Comparison of ENCODE assay signal across 21 cellular contexts in genomic region chr17:56146005-56146404, GRCh38. TPM values are rescaled to one million over a fixed set of nuclear protein-coding genes. Genes with fewer than 3 reads are reported as not detected.
"Had no signal": no experiment of that assay in that cellular context is flagged by ENCODE, and none has a peak within 500 bp of the region (broad histone marks: within the 10 kb centered on the region; RNA-seq: fewer than 3 reads in every experiment).

No MANE protein-coding gene starts in this region.

- H3K9me3 ChIP-seq: lower lobe of right lung, ovary, psoas muscle, thoracic aorta, tibial nerve, upper lobe of left lung had no signal

- H3K4me3 Mint-ChIP-seq: effector memory CD8-positive, alpha-beta T cell; natural killer cell; stimulated activated naive B cell treated with anti-CD40 and anti-IgM and Interleukin-4, amounts not matched to agents 10 μg/mL and 1 μg/mL and 100 μg/mL, for 72 hours; stimulated activated naive CD8-positive, alpha-beta T cell treated with anti-CD3 and anti-CD28 coated beads, Interleukin-15, Interleukin-2, amounts not matched to agents 100 ng/mL and 50 ng/mL, for 24 hours had no signal

- H3K27me3 ChIP-seq: ovary, tibial nerve, upper lobe of left lung had no signal

- H3K36me3 Mint-ChIP-seq: natural killer cell; stimulated activated naive B cell treated with anti-CD40 and anti-IgM and Interleukin-4, amounts not matched to agents 10 μg/mL and 1 μg/mL and 100 μg/mL, for 72 hours had no signal

- H3K27me3 Mint-ChIP-seq: effector memory CD8-positive, alpha-beta T cell; stimulated activated naive CD8-positive, alpha-beta T cell treated with anti-CD3 and anti-CD28 coated beads, Interleukin-15, Interleukin-2, amounts not matched to agents 100 ng/mL and 50 ng/mL, for 24 hours had no signal

- H3K4me3 ChIP-seq: coronary artery, lower lobe of right lung, ovary, psoas muscle, thoracic aorta, tibial nerve, upper lobe of left lung had no signal

- H3K36me3 ChIP-seq: lower lobe of right lung, ovary, thoracic aorta, tibial nerve, upper lobe of left lung had no signal

- H3K4me1 ChIP-seq: lower lobe of right lung, psoas muscle, tibial nerve, upper lobe of left lung had no signal

- H3K9me3 Mint-ChIP-seq: effector memory CD8-positive, alpha-beta T cell; natural killer cell; stimulated activated naive CD8-positive, alpha-beta T cell treated with anti-CD3 and anti-CD28 coated beads, Interleukin-15, Interleukin-2, amounts not matched to agents 100 ng/mL and 50 ng/mL, for 24 hours had no signal

- DNase-seq: effector memory CD8-positive, alpha-beta T cell; left colon; left ventricle myocardium superior; lower lobe of right lung; natural killer cell; occipital lobe; ovary; posterior cingulate gyrus; psoas muscle; right cardiac atrium; stimulated activated CD4-positive, alpha-beta T cell treated with anti-CD3 and anti-CD28 coated beads, Interleukin-15, amount 100 ng/mL, for 24 hours; stimulated activated CD4-positive, alpha-beta T cell treated with anti-CD3 and anti-CD28 coated beads, Interleukin-2, amount 100 ng/mL, for 48 hours; stimulated activated naive B cell treated with anti-CD40 and anti-IgM and Interleukin-4, amounts not matched to agents 10 μg/mL and 1 μg/mL and 100 μg/mL, for 72 hours; upper lobe of left lung had no signal

- H3K4me1 Mint-ChIP-seq: natural killer cell; stimulated activated naive B cell treated with anti-CD40 and anti-IgM and Interleukin-4, amounts not matched to agents 10 μg/mL and 1 μg/mL and 100 μg/mL, for 72 hours had no signal

- H3K27ac Mint-ChIP-seq: effector memory CD8-positive, alpha-beta T cell; natural killer cell; stimulated activated naive B cell treated with anti-CD40 and anti-IgM and Interleukin-4, amounts not matched to agents 10 μg/mL and 1 μg/mL and 100 μg/mL, for 72 hours; stimulated activated naive CD8-positive, alpha-beta T cell treated with anti-CD3 and anti-CD28 coated beads, Interleukin-15, Interleukin-2, amounts not matched to agents 100 ng/mL and 50 ng/mL, for 24 hours had no signal

- H3K27ac ChIP-seq: coronary artery, lower lobe of right lung, ovary, psoas muscle, thoracic aorta, tibial nerve, upper lobe of left lung had no signal

RNA-seq across cellular contexts. Expression of gene ANKFN1, which starts 7.3 kb away (rescaled TPM):
- total RNA-seq: dermis microvascular lymphatic vessel endothelial cell, kidney epithelial cell, left ventricle myocardium superior, natural killer cell, renal cortical epithelial cell had no signal
